Comparison of ENCODE assay signal across 13 cellular contexts in the genomic region with DNA sequence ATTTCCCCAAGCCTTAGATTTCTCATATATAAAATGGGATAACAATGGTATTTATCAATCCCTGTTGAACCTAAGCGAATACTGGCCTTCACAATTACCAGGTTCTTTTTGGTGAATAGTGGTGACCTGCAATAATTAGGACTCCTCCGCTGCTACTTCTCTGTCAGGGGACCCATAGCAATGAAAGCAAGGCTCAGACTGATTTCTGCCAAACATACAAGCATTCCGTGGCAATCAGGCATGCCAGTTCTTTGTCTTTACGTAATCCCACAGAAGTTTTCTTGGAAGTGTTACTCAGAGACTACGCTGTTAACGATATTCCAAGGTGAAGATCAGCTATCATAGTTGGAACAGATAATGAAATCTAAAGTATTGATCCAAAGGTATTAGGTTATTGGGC.
A peak's percentile ranks its signal among the peaks of the same experiment; 100 is the strongest.
DNase-seq lines count a peak whose midpoint lies in the region; ATAC-seq lines count a peak whose summit lies in the region.
"Had no signal": no experiment of that assay in that cellular context is flagged by ENCODE, and none has a peak within 500 bp of the region (broad histone marks: within the 10 kb centered on the region; RNA-seq: fewer than 3 reads in every experiment).

No MANE protein-coding gene starts in this region.

- intact Hi-C loops in Right ventricle myocardium superior (cut with DNase I), result no loop called here
- intact Hi-C loops in Right ventricle myocardium inferior (cut with DNase I), result no loop called here
- intact Hi-C loops in left ventricle myocardium superior (cut with micrococcal nuclease), result no loop called here
- intact Hi-C loops in left cardiac atrium (cut with DNase I), result no loop called here

- ATAC-seq in Right ventricle myocardium superior (ENCODE audit: poor library complexity), result peak; percentile 68
- ATAC-seq in Right ventricle myocardium inferior, result no peak
- peak; percentile 34 for ATAC-seq in left ventricle myocardium superior
- ATAC-seq in left cardiac atrium, result no peak
- ATAC-seq: A549; CD8-positive, alpha-beta T cell had no signal

- no peak for DNase-seq in Right ventricle myocardium superior
- no peak for DNase-seq in Right ventricle myocardium inferior (ENCODE audit: missing footprints)
- DNase-seq in left ventricle myocardium superior, result no peak
- no peak for DNase-seq in left cardiac atrium
- DNase-seq in NCI-H1105 treated with DMSO at 0.1 percent for 48 hours (lab: John Stamatoyannopoulos, UW), result no peak
- DNase-seq: AML-193; Caco-2; Calu3; CD4-positive, alpha-beta T cell; CD8-positive, alpha-beta T cell; DMS79 treated with DMSO at 0.1 percent for 48 hours; GF-D8 had no signal

Comparison
In these comparisons a context has a peak if more than half of its experiments do, and no peak if none do; other contexts are left out.
1. ATAC-seq: peak in Right ventricle myocardium superior (single experiment) and left ventricle myocardium superior (single experiment); none in Right ventricle myocardium inferior (single experiment) and left cardiac atrium (0 of 2).